ENCODE assay signal across 21 cellular contexts in genomic region chr15:62571072-62571471, GRCh38.
"Had no signal": no experiment of that assay in that cellular context is flagged by ENCODE, and none has a peak within 500 bp of the region (broad histone marks: within the 10 kb centered on the region; RNA-seq: fewer than 3 reads in every experiment).

No MANE protein-coding gene starts in this region.

- H3K4me3 ChIP-seq: esophagus muscularis mucosa, gastroesophageal sphincter, left ventricle myocardium inferior, lung, smooth muscle cell, suprapubic skin, thyroid gland had no signal

- H3K4me1 Mint-ChIP-seq: immature natural killer cell; naive thymus-derived CD4-positive, alpha-beta T cell had no signal

- H3K4me1 ChIP-seq: gastroesophageal sphincter had no signal

- DNase-seq: cerebellar nuclear complex; effector memory CD8-positive, alpha-beta T cell; foreskin fibroblast; immature natural killer cell; left cardiac atrium; left ventricle myocardium inferior; mesendoderm; naive thymus-derived CD4-positive, alpha-beta T cell; stimulated activated CD4-positive, alpha-beta T cell treated with anti-CD3 and anti-CD28 coated beads, Interleukin-2, amount 100 ng/mL, for 48 hours; stimulated activated naive CD4-positive, alpha-beta T cell treated with Interleukin-2 at 50 U/mL for 16 hours; thyroid gland had no signal

- H3K4me3 Mint-ChIP-seq: dendritic cell treated with granulocyte-macrophage colony-stimulating factor and Interleukin-4, amounts not matched to agents 40 ng/mL and 50 ng/mL, for 4 days; effector memory CD8-positive, alpha-beta T cell; immature natural killer cell; naive thymus-derived CD4-positive, alpha-beta T cell had no signal

- ATAC-seq: effector memory CD8-positive, alpha-beta T cell; naive thymus-derived CD4-positive, alpha-beta T cell had no signal

- H3K36me3 Mint-ChIP-seq: immature natural killer cell; naive thymus-derived CD4-positive, alpha-beta T cell had no signal

- H3K9me3 ChIP-seq: esophagus muscularis mucosa, gastroesophageal sphincter, left ventricle myocardium inferior, neutrophil, suprapubic skin, thyroid gland had no signal

- H3K27ac Mint-ChIP-seq: dendritic cell treated with granulocyte-macrophage colony-stimulating factor and Interleukin-4, amounts not matched to agents 40 ng/mL and 50 ng/mL, for 4 days; effector memory CD8-positive, alpha-beta T cell; immature natural killer cell; naive thymus-derived CD4-positive, alpha-beta T cell had no signal

- H3K9me3 Mint-ChIP-seq: dendritic cell treated with granulocyte-macrophage colony-stimulating factor and Interleukin-4, amounts not matched to agents 40 ng/mL and 50 ng/mL, for 4 days; effector memory CD8-positive, alpha-beta T cell; immature natural killer cell had no signal

- FAIRE-seq: colon, keratinocyte had no signal

- H3K4me2 ChIP-seq: smooth muscle cell had no signal

- H3K27ac ChIP-seq: epithelial cell of prostate, gastroesophageal sphincter, neutrophil, suprapubic skin had no signal

- H3K36me3 ChIP-seq: esophagus muscularis mucosa, gastroesophageal sphincter, left ventricle myocardium inferior, neutrophil, suprapubic skin, thyroid gland had no signal

- H3K27me3 ChIP-seq: esophagus muscularis mucosa, gastroesophageal sphincter, suprapubic skin, thyroid gland had no signal
